ENCODE assay signal across 13 cellular contexts in the genomic region with DNA sequence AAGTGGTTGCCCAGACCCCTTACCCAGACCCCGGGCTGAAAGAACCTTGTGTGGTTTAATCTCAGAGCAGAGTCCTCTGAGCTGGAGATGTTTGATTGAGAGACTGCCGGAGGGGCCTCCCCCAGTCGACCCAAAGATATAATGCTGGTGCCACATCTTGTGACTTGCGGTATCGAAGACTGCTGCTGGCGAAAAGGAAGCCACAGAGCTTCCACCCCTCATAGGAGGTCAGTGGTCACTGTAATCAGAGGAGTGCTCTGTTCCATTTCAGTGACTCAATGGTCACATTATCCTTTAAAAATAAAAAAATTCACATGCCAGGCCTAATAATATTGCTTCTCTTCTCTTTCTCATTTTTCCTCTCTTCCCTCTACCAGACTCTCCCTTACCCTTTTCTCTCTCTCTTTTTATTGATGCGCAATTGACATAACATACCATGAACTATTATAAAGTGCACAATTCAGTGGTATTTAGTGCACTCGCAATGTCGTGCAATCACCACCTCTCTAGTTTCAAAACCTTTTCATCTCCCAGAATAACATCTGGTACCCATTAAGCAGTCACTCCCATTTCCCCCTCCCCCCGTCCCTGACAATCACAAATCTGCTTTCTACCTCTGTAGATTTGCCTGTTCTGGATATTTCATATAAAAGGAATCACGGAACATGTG. TPM values are rescaled to one million over a fixed set of nuclear protein-coding genes. Genes with fewer than 3 reads are reported as not detected.
DNase-seq lines count a peak whose midpoint lies in the region; ATAC-seq and TF ChIP-seq lines count a peak whose summit lies in the region.
"Had no signal": no experiment of that assay in that cellular context is flagged by ENCODE, and none has a peak within 500 bp of the region (broad histone marks: within the 10 kb centered on the region; RNA-seq: fewer than 3 reads in every experiment).

No MANE protein-coding gene starts in this region.

- H3K9ac ChIP-seq in smooth muscle cell (ENCODE audit: low read depth): no peak overlapping the region

- peaks cover 28% of the 10 kb centered on the region for H3K4me1 ChIP-seq in smooth muscle cell (ENCODE audit: low read depth)

- no peak overlapping the region for H3K4me2 ChIP-seq in smooth muscle cell

- peaks cover 22% of the 10 kb centered on the region for H3F3A ChIP-seq in smooth muscle cell (ENCODE audit: low read depth)

- H3K9me3 ChIP-seq in smooth muscle cell (replicated peaks; ENCODE audit: low read depth): no peaks in the 10 kb centered on the region
- H3K9me3 ChIP-seq: thoracic aorta had no signal

- H3K79me2 ChIP-seq in smooth muscle cell (ENCODE audit: low read depth): no peaks in the 10 kb centered on the region

- no peak overlapping the region for H2AFZ ChIP-seq in smooth muscle cell (ENCODE audit: low read depth)

- no peak for TF ChIP-seq POLR2A in lower leg skin (IDR thresholded peaks at IDR 0.05)

- H3K36me3 ChIP-seq in smooth muscle cell (ENCODE audit: low read depth): no peaks in the 10 kb centered on the region
- H3K36me3 ChIP-seq: thoracic aorta had no signal

- H3K27ac ChIP-seq in smooth muscle cell (ENCODE audit: low read depth): peak overlapping the region; percentile 96

- H4K20me1 ChIP-seq in smooth muscle cell (ENCODE audit: low read depth): no peaks in the 10 kb centered on the region

- ATAC-seq in HG02678 (IDR thresholded peaks at IDR 0.05; ENCODE audit: unreplicated experiment) (no peak), GM21717 (IDR thresholded peaks at IDR 0.05; ENCODE audit: unreplicated experiment) (no peak)
- ATAC-seq: activated CD8-positive, alpha-beta memory T cell treated with anti-CD3 and anti-CD28 coated beads, Interleukin-2, amount 10 ng/mL, durations not matched to agents 7 days and 5 days; Right ventricle myocardium inferior had no signal

- H3K4me3 ChIP-seq in smooth muscle cell: no peak overlapping the region
- no peak overlapping the region for H3K4me3 ChIP-seq in lower leg skin (ENCODE audit: low read depth, poor library complexity, severe bottlenecking)
- H3K4me3 ChIP-seq: thoracic aorta had no signal

- DNase-seq in ELR (ENCODE audit: low read depth): peak; percentile 17
- DNase-seq in RPMI7951 (ENCODE audit: low read depth): peak; percentile 95
- DNase-seq in fibroblast of gingiva (ENCODE audit: low read depth): peak; percentile 72
- DNase-seq in smooth muscle cell (lab: John Stamatoyannopoulos, UW; ENCODE audit: unreplicated experiment): no peak
- DNase-seq in lower leg skin (ENCODE audit: low spot score in 2 of 2): no peak
- no peak for DNase-seq in SKM-1 (lab: John Stamatoyannopoulos, UW; ENCODE audit: unreplicated experiment)
- DNase-seq: activated CD8-positive, alpha-beta memory T cell treated with anti-CD3 and anti-CD28 coated beads, Interleukin-2, amount 10 ng/mL, durations not matched to agents 7 days and 5 days; DMS79; stimulated activated CD4-positive, alpha-beta T cell treated with anti-CD3 and anti-CD28 coated beads, Interleukin-1b, Interleukin-23, amount 100 ng/mL, for 48 hours had no signal

- TF ChIP-seq CTCF in smooth muscle cell (IDR thresholded peaks at IDR 0.05; ENCODE audit: borderline replicate concordance, insufficient read depth, poor library complexity, severe bottlenecking) (no peak), lower leg skin (IDR thresholded peaks at IDR 0.05) (no peak)

- no peaks in the 10 kb centered on the region for H3K27me3 ChIP-seq in smooth muscle cell (ENCODE audit: low read depth)

- 64% methylated on average over 11 of the region's 11 CpGs for WGBS in smooth muscle cell (ENCODE audit: low lambda C conversion rate)
- 71 to 72% methylated on average over 11 of the region's 11 CpGs for WGBS in lower leg skin, 2 donors

- intact Hi-C loops in lower leg skin (cut with DNase I; ENCODE audit: low total_unique reads): no loop called here

RNA-seq across cellular contexts. Expression of gene LYST, which starts 52.6 kb away (rescaled TPM):
- 16.9 and 19.7 TPM in 2 replicates for total RNA-seq in RPMI7951 (2014; rRNA removed; shearing (Covaris generic))
- total RNA-seq in smooth muscle cell: 13.5 and 18.8 TPM in 2 replicates
- polyA plus RNA-seq in smooth muscle cell: 2.2 and 4.5 TPM in 2 replicates
- 10 to 100 TPM; 38.5 to 43.9 (median 40.9) TPM for total RNA-seq in lower leg skin

Comparison
In these comparisons a context has a peak if more than half of its experiments do, and no peak if none do; other contexts are left out.
1. DNase-seq: peak in ELR (single experiment), RPMI7951 (single experiment) and fibroblast of gingiva (single experiment); none in smooth muscle cell (single experiment), lower leg skin (0 of 2) and SKM-1 (single experiment).